ENCODE assay signal across 1 cellular context in genomic region chr15:66387176-66388056, GRCh38.
A peak's percentile ranks its signal among the peaks of the same experiment; 100 is the strongest.
TF ChIP-seq lines count a peak whose summit lies in the region.

No MANE protein-coding gene starts in this region.

TF ChIP-seq in HEK293, 187 proteins besides CTCF, POLR2A, EP300 and RAD21 (continued from another document and continues in another):
- TF ChIP-seq, protein P1, sequence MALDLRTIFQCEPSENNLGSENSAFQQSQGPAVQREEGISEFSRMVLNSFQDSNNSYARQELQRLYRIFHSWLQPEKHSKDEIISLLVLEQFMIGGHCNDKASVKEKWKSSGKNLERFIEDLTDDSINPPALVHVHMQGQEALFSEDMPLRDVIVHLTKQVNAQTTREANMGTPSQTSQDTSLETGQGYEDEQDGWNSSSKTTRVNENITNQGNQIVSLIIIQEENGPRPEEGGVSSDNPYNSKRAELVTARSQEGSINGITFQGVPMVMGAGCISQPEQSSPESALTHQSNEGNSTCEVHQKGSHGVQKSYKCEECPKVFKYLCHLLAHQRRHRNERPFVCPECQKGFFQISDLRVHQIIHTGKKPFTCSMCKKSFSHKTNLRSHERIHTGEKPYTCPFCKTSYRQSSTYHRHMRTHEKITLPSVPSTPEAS (tag by site-specific recombination; IDR thresholded peaks at IDR 0.05): no peak
- no peak for TF ChIP-seq SALL2 (tag by site-specific recombination; IDR thresholded peaks at IDR 0.05; ENCODE audit: borderline replicate concordance)
- TF ChIP-seq ZNF426 (tag by site-specific recombination; IDR thresholded peaks at IDR 0.05): no peak
- TF ChIP-seq MYNN (tag by site-specific recombination; IDR thresholded peaks at IDR 0.05; ENCODE audit: borderline replicate concordance): peak; percentile 79
- no peak for TF ChIP-seq ZNF211 (tag by site-specific recombination; IDR thresholded peaks at IDR 0.05; ENCODE audit: low read depth)
- TF ChIP-seq ZNF510 (tag by site-specific recombination; IDR thresholded peaks at IDR 0.05; ENCODE audit: insufficient replicate concordance): no peak
- TF ChIP-seq ZNF335 (tag by site-specific recombination; conservative IDR thresholded peaks at IDR 0.05): peak; percentile 52
- no peak for TF ChIP-seq FEZF1 (tag by site-specific recombination; IDR thresholded peaks at IDR 0.05)
- no peak for TF ChIP-seq ZNF223 (tag by site-specific recombination; IDR thresholded peaks at IDR 0.05)
- TF ChIP-seq GLI2 (tag by site-specific recombination; IDR thresholded peaks at IDR 0.05; ENCODE audit: borderline replicate concordance, low read depth): no peak
- no peak for TF ChIP-seq RBAK (tag by site-specific recombination; IDR thresholded peaks at IDR 0.05)
- TF ChIP-seq ZBTB20 (tag by site-specific recombination; IDR thresholded peaks at IDR 0.05): peak; percentile 86
- TF ChIP-seq, protein P2, sequence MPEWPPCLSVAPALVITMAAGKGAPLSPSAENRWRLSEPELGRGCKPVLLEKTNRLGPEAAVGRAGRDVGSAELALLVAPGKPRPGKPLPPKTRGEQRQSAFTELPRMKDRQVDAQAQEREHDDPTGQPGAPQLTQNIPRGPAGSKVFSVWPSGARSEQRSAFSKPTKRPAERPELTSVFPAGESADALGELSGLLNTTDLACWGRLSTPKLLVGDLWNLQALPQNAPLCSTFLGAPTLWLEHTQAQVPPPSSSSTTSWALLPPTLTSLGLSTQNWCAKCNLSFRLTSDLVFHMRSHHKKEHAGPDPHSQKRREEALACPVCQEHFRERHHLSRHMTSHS (tag by site-specific recombination; IDR thresholded peaks at IDR 0.05): no peak
- TF ChIP-seq ZNF843 (tag by site-specific recombination; IDR thresholded peaks at IDR 0.05): 0 out of 2 replicates have a peak, but pooled peaks have one; percentile 12
- TF ChIP-seq ZNF518A (tag by site-specific recombination; conservative IDR thresholded peaks at IDR 0.05; ENCODE audit: low read depth): 0 out of 2 replicates have a peak, but pooled peaks have one; percentile 12
- TF ChIP-seq, protein P3, sequence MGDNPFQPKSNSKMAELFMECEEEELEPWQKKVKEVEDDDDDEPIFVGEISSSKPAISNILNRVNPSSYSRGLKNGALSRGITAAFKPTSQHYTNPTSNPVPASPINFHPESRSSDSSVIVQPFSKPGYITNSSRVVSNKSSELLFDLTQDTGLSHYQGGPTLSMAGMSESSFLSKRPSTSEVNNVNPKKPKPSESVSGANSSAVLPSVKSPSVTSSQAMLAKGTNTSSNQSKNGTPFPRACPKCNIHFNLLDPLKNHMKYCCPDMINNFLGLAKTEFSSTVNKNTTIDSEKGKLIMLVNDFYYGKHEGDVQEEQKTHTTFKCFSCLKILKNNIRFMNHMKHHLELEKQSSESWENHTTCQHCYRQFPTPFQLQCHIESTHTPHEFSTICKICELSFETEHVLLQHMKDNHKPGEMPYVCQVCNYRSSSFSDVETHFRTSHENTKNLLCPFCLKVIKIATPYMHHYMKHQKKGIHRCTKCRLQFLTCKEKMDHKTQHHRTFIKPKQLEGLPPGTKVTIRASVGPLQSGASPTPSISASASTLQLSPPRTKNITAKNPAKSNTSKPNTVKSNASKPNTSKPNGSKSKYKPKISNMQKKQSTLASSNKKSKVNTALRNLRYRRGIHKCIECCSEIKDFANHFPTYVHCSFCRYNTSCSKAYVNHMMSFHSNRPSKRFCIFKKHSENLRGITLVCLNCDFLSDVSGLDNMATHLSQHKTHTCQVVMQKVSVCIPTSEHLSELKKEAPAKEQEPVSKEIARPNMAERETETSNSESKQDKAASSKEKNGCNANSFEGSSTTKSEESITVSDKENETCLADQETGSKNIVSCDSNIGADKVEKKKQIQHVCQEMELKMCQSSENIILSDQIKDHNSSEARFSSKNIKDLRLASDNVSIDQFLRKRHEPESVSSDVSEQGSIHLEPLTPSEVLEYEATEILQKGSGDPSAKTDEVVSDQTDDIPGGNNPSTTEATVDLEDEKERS (tag by site-specific recombination; IDR thresholded peaks at IDR 0.05): no peak
- 0 out of 2 replicates have a peak, but pooled peaks have one; percentile 33 for TF ChIP-seq ZFP69B (tag by site-specific recombination; IDR thresholded peaks at IDR 0.05)
- 0 out of 2 replicates have a peak, but pooled peaks have one; percentile 12 for TF ChIP-seq ZBTB11 (tag by site-specific recombination; conservative IDR thresholded peaks at IDR 0.05; ENCODE audit: low read depth)
- TF ChIP-seq MZF1 (tag by site-specific recombination; IDR thresholded peaks at IDR 0.05; ENCODE audit: borderline replicate concordance): peak; percentile 48; the same call in 1 of the 2 replicates
- 0 out of 2 replicates have a peak, but pooled peaks have one; percentile 20 for TF ChIP-seq ZBTB48 (tag by site-specific recombination; IDR thresholded peaks at IDR 0.05)
- peak; percentile 95 for TF ChIP-seq ZBTB26 (tag by site-specific recombination; optimal IDR thresholded peaks at IDR 0.05)
- TF ChIP-seq ZXDB (tag by site-specific recombination; IDR thresholded peaks at IDR 0.05): peak; percentile 30
- TF ChIP-seq ZNF341 (tag by site-specific recombination; IDR thresholded peaks at IDR 0.05; ENCODE audit: low read depth): peak; percentile 62
- no peak for TF ChIP-seq ZNF544 (tag by site-specific recombination; IDR thresholded peaks at IDR 0.05)
- TF ChIP-seq GLIS1 (tag by site-specific recombination; IDR thresholded peaks at IDR 0.05): no peak; the same call in 1 of the 2 replicates
- peak; percentile 65 for TF ChIP-seq WT1 (tag by site-specific recombination; IDR thresholded peaks at IDR 0.05)
- TF ChIP-seq GFI1B (tag by site-specific recombination; IDR thresholded peaks at IDR 0.05): peak; percentile 43; the same call in 1 of the 2 replicates
- peak; percentile 99 for TF ChIP-seq SCRT1 (tag by site-specific recombination; IDR thresholded peaks at IDR 0.05; ENCODE audit: borderline replicate concordance)
- peak; percentile 12; the same call in 1 of the 2 replicates for TF ChIP-seq SP2 (tag by site-specific recombination; IDR thresholded peaks at IDR 0.05)
- peak; percentile 59 for TF ChIP-seq ZIC2 (tag by site-specific recombination; IDR thresholded peaks at IDR 0.05)
- TF ChIP-seq ZNF561 (tag by site-specific recombination; IDR thresholded peaks at IDR 0.05; ENCODE audit: borderline replicate concordance): peak; percentile 90; the same call in 1 of the 2 replicates
- no peak for TF ChIP-seq ZNF292 (tag by site-specific recombination; IDR thresholded peaks at IDR 0.05; ENCODE audit: borderline replicate concordance, low read depth)
- peak; percentile 43; the same call in 1 of the 2 replicates for TF ChIP-seq ZNF391 (tag by site-specific recombination; IDR thresholded peaks at IDR 0.05; ENCODE audit: borderline replicate concordance, low read depth)
- no peak for TF ChIP-seq PRDM1 (tag by site-specific recombination; IDR thresholded peaks at IDR 0.05)
- TF ChIP-seq, protein P4, sequence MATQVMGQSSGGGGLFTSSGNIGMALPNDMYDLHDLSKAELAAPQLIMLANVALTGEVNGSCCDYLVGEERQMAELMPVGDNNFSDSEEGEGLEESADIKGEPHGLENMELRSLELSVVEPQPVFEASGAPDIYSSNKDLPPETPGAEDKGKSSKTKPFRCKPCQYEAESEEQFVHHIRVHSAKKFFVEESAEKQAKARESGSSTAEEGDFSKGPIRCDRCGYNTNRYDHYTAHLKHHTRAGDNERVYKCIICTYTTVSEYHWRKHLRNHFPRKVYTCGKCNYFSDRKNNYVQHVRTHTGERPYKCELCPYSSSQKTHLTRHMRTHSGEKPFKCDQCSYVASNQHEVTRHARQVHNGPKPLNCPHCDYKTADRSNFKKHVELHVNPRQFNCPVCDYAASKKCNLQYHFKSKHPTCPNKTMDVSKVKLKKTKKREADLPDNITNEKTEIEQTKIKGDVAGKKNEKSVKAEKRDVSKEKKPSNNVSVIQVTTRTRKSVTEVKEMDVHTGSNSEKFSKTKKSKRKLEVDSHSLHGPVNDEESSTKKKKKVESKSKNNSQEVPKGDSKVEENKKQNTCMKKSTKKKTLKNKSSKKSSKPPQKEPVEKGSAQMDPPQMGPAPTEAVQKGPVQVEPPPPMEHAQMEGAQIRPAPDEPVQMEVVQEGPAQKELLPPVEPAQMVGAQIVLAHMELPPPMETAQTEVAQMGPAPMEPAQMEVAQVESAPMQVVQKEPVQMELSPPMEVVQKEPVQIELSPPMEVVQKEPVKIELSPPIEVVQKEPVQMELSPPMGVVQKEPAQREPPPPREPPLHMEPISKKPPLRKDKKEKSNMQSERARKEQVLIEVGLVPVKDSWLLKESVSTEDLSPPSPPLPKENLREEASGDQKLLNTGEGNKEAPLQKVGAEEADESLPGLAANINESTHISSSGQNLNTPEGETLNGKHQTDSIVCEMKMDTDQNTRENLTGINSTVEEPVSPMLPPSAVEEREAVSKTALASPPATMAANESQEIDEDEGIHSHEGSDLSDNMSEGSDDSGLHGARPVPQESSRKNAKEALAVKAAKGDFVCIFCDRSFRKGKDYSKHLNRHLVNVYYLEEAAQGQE (tag by site-specific recombination; IDR thresholded peaks at IDR 0.05): 0 out of 2 replicates have a peak, but pooled peaks have one; percentile 9
- TF ChIP-seq ZEB2 (tag by site-specific recombination; IDR thresholded peaks at IDR 0.05): peak; percentile 67
- TF ChIP-seq ZNF707 (tag by site-specific recombination; IDR thresholded peaks at IDR 0.05): no peak
- TF ChIP-seq, protein P5, sequence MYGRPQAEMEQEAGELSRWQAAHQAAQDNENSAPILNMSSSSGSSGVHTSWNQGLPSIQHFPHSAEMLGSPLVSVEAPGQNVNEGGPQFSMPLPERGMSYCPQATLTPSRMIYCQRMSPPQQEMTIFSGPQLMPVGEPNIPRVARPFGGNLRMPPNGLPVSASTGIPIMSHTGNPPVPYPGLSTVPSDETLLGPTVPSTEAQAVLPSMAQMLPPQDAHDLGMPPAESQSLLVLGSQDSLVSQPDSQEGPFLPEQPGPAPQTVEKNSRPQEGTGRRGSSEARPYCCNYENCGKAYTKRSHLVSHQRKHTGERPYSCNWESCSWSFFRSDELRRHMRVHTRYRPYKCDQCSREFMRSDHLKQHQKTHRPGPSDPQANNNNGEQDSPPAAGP (tag by site-specific recombination; IDR thresholded peaks at IDR 0.05): no peak
- 0 out of 2 replicates have a peak, but pooled peaks have one; percentile 25 for TF ChIP-seq ZNF324 (tag by site-specific recombination; IDR thresholded peaks at IDR 0.05)
- no peak for TF ChIP-seq ZNF37A (tag by site-specific recombination; IDR thresholded peaks at IDR 0.05)
- no peak for TF ChIP-seq ZNF416 (tag by site-specific recombination; IDR thresholded peaks at IDR 0.05)
- peak; percentile 33 for TF ChIP-seq ZNF629 (tag by site-specific recombination; IDR thresholded peaks at IDR 0.05)
